17 cellular contexts compared by ENCODE assay signal in genomic region chr13:73235385-73235784, GRCh38.
A peak's percentile ranks its signal among the peaks of the same experiment; 100 is the strongest.
DNase-seq lines count a peak whose midpoint lies in the region; ATAC-seq and TF ChIP-seq lines count a peak whose summit lies in the region.
"Had no signal": no experiment of that assay in that cellular context is flagged by ENCODE, and none has a peak within 500 bp of the region (broad histone marks: within the 10 kb centered on the region; RNA-seq: fewer than 3 reads in every experiment).

No MANE protein-coding gene starts in this region.

- peak; percentile 55 to 84 for DNase-seq in breast epithelium (ENCODE audit: low spot score in 2 of 2)
- no peak for DNase-seq in MCF 10A (ENCODE audit: unreplicated experiment)
- DNase-seq in SW480 (ENCODE audit: low spot score): peak; percentile 99
- peak; percentile 9 for DNase-seq in medulla oblongata (ENCODE audit: extremely low spot score)
- no peak for DNase-seq in 8988T
- no peak for DNase-seq in aorta
- no peak for DNase-seq in NCI-H345 treated with DMSO at 0.1 percent for 48 hours (lab: John Stamatoyannopoulos, UW; ENCODE audit: unreplicated experiment)
- DNase-seq: Caco-2, DMS53, GM23248, NCI-H1092, NCI-H226, NCI-H69 had no signal

- TF ChIP-seq CTCF in breast epithelium (IDR thresholded peaks at IDR 0.05) (no peak), MCF 10A (IDR thresholded peaks at IDR 0.05; ENCODE audit: unreplicated experiment) (no peak)

- H3K27me3 ChIP-seq in breast epithelium: no peaks in the 10 kb centered on the region
- no peaks in the 10 kb centered on the region for H3K27me3 ChIP-seq in aorta (ENCODE audit: control insufficient read depth in 1 of 2, insufficient read depth in 2 of 2, low read length in 1 of 2)

- H3K9me3 ChIP-seq in breast epithelium: no peaks in the 10 kb centered on the region
- no peaks in the 10 kb centered on the region for H3K9me3 ChIP-seq in aorta (ENCODE audit: control insufficient read depth, low read length)
- H3K9me3 ChIP-seq: Caco-2 had no signal

- peak overlapping the region in 1 of 2 donors; percentile 66 for H3K27ac ChIP-seq in breast epithelium
- no peak overlapping the region for H3K27ac ChIP-seq in aorta (ENCODE audit: low read depth in 1 of 2, low read length in 2 of 2)
- H3K27ac ChIP-seq: GM23248 had no signal

- no peak overlapping the region for H3K4me3 Mint-ChIP-seq in MCF 10A (ENCODE audit: unreplicated experiment)
- H3K4me3 Mint-ChIP-seq: CD14-positive monocyte had no signal

- WGBS in aorta, 2 donors: 78 to 88% methylated on average over 13 of the region's 13 CpGs

- H3K4me3 ChIP-seq in breast epithelium (no peak overlapping the region), aorta (ENCODE audit: low read length in 2 of 2) (no peak overlapping the region)
- H3K4me3 ChIP-seq: GM12878, GM23248 had no signal

- H3K9me3 Mint-ChIP-seq in MCF 10A (ENCODE audit: unreplicated experiment): no peaks in the 10 kb centered on the region

- no peak for ATAC-seq in GM19452 (IDR thresholded peaks at IDR 0.05; ENCODE audit: unreplicated experiment)
- no peak for ATAC-seq in aorta (ENCODE audit: low FRiP score)
- ATAC-seq: GM12878, Right ventricle myocardium inferior had no signal

- H3K27ac Mint-ChIP-seq in MCF 10A (ENCODE audit: low read depth, unreplicated experiment): no peak overlapping the region
- H3K27ac Mint-ChIP-seq: CD14-positive monocyte had no signal

- CTCF ChIA-PET in MCF 10A (lab: Yijun Ruan, JAX): no interaction called here

- no peak for TF ChIP-seq POLR2A in breast epithelium (IDR thresholded peaks at IDR 0.05)

- no peaks in the 10 kb centered on the region for H3K36me3 Mint-ChIP-seq in MCF 10A (ENCODE audit: insufficient read depth, unreplicated experiment)
- H3K36me3 Mint-ChIP-seq: CD14-positive monocyte had no signal

- H3K27me3 Mint-ChIP-seq in MCF 10A (ENCODE audit: insufficient read depth, unreplicated experiment): no peaks in the 10 kb centered on the region

- POLR2A ChIA-PET in MCF 10A (lab: Yijun Ruan, JAX): no interaction called here

- BruUV-seq in MCF 10A (replicated peaks; lab: Mats Ljungman, UMichigan): no TSS peak

- no peaks in the 10 kb centered on the region for H3K4me1 ChIP-seq in breast epithelium
- H3K4me1 ChIP-seq in aorta (ENCODE audit: control insufficient read depth in 1 of 2, insufficient read depth in 2 of 2, low read length in 2 of 2): no peaks in the 10 kb centered on the region
- H3K4me1 ChIP-seq: Caco-2 had no signal

- intact Hi-C loops in breast epithelium (cut with DNase I; ENCODE audit: low total_unique reads): loop anchor here (10.0 kb wide), 1 partner anchor 431 kb away; no protein-coding TSS in a partner anchor
- intact Hi-C loops in MCF 10A (cut with micrococcal nuclease): no loop called here
- intact Hi-C loops in aorta (cut with DNase I): no loop called here

- peaks cover 13% of the 10 kb centered on the region for H3K4me1 Mint-ChIP-seq in MCF 10A (ENCODE audit: insufficient read depth, unreplicated experiment)

- H3K36me3 ChIP-seq in breast epithelium (no peaks in the 10 kb centered on the region), aorta (ENCODE audit: control insufficient read depth in 1 of 2, insufficient read depth in 2 of 2, low read length in 1 of 2) (no peaks in the 10 kb centered on the region)

Comparison
In these comparisons a context has a peak if more than half of its experiments do, and no peak if none do; other contexts are left out.
1. DNase-seq: peak in breast epithelium (2 of 2), SW480 (single experiment) and medulla oblongata (single experiment); none in MCF 10A (single experiment), 8988T (single experiment), aorta (0 of 2) and NCI-H345 treated with DMSO at 0.1 percent for 48 hours (single experiment).